ENCODE assay signal across 22 cellular contexts in genomic region chr1:31875636-31876236, GRCh38. TPM values are rescaled to one million over a fixed set of nuclear protein-coding genes. Genes with fewer than 3 reads are reported as not detected.
DNase-seq lines count a peak whose midpoint lies in the region; ATAC-seq and TF ChIP-seq lines count a peak whose summit lies in the region.
"Had no signal": no experiment of that assay in that cellular context is flagged by ENCODE, and none has a peak within 500 bp of the region (broad histone marks: within the 10 kb centered on the region; RNA-seq: fewer than 3 reads in every experiment).

No MANE protein-coding gene starts in this region.

- DNase-seq in Caki2 (ENCODE audit: low read depth) (peak; percentile 18), LoVo (ENCODE audit: low spot score) (peak; percentile 23), left colon (no peak), HCEC 1CT (no peak), NCI-H2107 treated with DMSO at 0.1 percent for 48 hours (lab: John Stamatoyannopoulos, UW; ENCODE audit: unreplicated experiment) (no peak)
- no peak for DNase-seq in stimulated activated naive CD4-positive, alpha-beta T cell treated with Interleukin-2 at 50 U/mL for 16 hours (lab: John Stamatoyannopoulos, UW)
- DNase-seq: ACHN, AML-193, Caco-2, DMS79, GOT3, KG1, NCI-H1048, NCI-H1436 treated with DMSO at 0.1 percent for 48 hours, NCI-H2029 treated with DMSO at 0.1 percent for 48 hours, NCI-H510A, NCI-H774, RPMI8226, SIG-M5 had no signal

- H3K27me3 Mint-ChIP-seq in nephron (ENCODE audit: low read depth) = no peaks in the 10 kb centered on the region

- ATAC-seq in left colon (peak; percentile 78), GM18870 (IDR thresholded peaks at IDR 0.05; ENCODE audit: unreplicated experiment) (no peak)

- intact Hi-C loops in left colon (cut with DNase I, micrococcal nuclease) = no loop called here

- H3K4me1 Mint-ChIP-seq in nephron = peaks cover 5% of the 10 kb centered on the region

- no peak for TF ChIP-seq CTCF in nephron (IDR thresholded peaks at IDR 0.05; ENCODE audit: unreplicated experiment in 3 of 3)

- peaks cover 10% of the 10 kb centered on the region for H3K9me3 Mint-ChIP-seq in nephron

- in situ Hi-C loops in Caki2 (cut with HindIII; ENCODE audit: low pct_unique_long_range_greater_than_20kb, low sequenced_read_pairs) = no loop called here

- H3K36me3 Mint-ChIP-seq in nephron (ENCODE audit: low read depth) = peaks cover 10% of the 10 kb centered on the region
- H3K36me3 Mint-ChIP-seq: CD14-positive monocyte had no signal

- peak overlapping the region in 2 of 3 experiments; percentile 34 for H3K27ac Mint-ChIP-seq in nephron
- H3K27ac Mint-ChIP-seq: CD14-positive monocyte had no signal

- H3K4me3 Mint-ChIP-seq in nephron = no peak overlapping the region
- H3K4me3 Mint-ChIP-seq: CD14-positive monocyte had no signal

RNA-seq across cellular contexts. Expression of gene SPOCD1, which starts 59.9 kb away (rescaled TPM):
- 0.93 and 4.4 TPM in 2 replicates for total RNA-seq in Caki2 (2014; rRNA removed; shearing (Covaris generic); ENCODE audit: low replicate concordance)
- total RNA-seq in left colon = under 1 TPM; 0.45 to 0.79 TPM

Comparison
In these comparisons a context has a peak if more than half of its experiments do, and no peak if none do; other contexts are left out.
1. DNase-seq: peak in Caki2 (single experiment) and LoVo (single experiment); none in left colon (0 of 2), HCEC 1CT (single experiment), NCI-H2107 treated with DMSO at 0.1 percent for 48 hours (single experiment) and stimulated activated naive CD4-positive, alpha-beta T cell treated with Interleukin-2 at 50 U/mL for 16 hours (single experiment).